ENCODE assay signal across 26 cellular contexts in genomic region chr3:111373861-111374260, GRCh38.
DNase-seq lines count a peak whose midpoint lies in the region; ATAC-seq and TF ChIP-seq lines count a peak whose summit lies in the region.
"Had no signal": no experiment of that assay in that cellular context is flagged by ENCODE, and none has a peak within 500 bp of the region (broad histone marks: within the 10 kb centered on the region; RNA-seq: fewer than 3 reads in every experiment).

No MANE protein-coding gene starts in this region.

- H3K36me3 Mint-ChIP-seq in Calu3 (ENCODE audit: insufficient read depth, unreplicated experiment): no peaks in the 10 kb centered on the region
- H3K36me3 Mint-ChIP-seq in osteocyte (ENCODE audit: unreplicated experiment): no peaks in the 10 kb centered on the region
- peaks cover 12% of the 10 kb centered on the region for H3K36me3 Mint-ChIP-seq in activated CD8-positive, alpha-beta memory T cell treated with anti-CD3 and anti-CD28 coated beads, Interleukin-2, amount 10 ng/mL, durations not matched to agents 7 days and 5 days
- H3K36me3 Mint-ChIP-seq: IgD-negative memory B cell had no signal

- no peak overlapping the region for H3K27ac Mint-ChIP-seq in Calu3 (ENCODE audit: unreplicated experiment)
- H3K27ac Mint-ChIP-seq in osteocyte (ENCODE audit: unreplicated experiment): no peak overlapping the region
- no peak overlapping the region for H3K27ac Mint-ChIP-seq in activated CD8-positive, alpha-beta memory T cell treated with anti-CD3 and anti-CD28 coated beads, Interleukin-2, amount 10 ng/mL, durations not matched to agents 7 days and 5 days
- H3K27ac Mint-ChIP-seq: activated CD4-positive, alpha-beta memory T cell treated with anti-CD3 and anti-CD28 coated beads, Interleukin-2, amount 10 ng/mL, durations not matched to agents 7 days and 5 days; activated naive CD8-positive, alpha-beta T cell treated with anti-CD3 and anti-CD28 coated beads, Interleukin-2, amount 10 ng/mL, durations not matched to agents 7 days and 5 days; IgD-negative memory B cell; natural killer cell; T-helper 17 cell had no signal

- H3K9me3 ChIP-seq in RWPE2 (ENCODE audit: severe bottlenecking): peaks cover 1% of the 10 kb centered on the region
- peaks cover 7% of the 10 kb centered on the region for H3K9me3 ChIP-seq in hepatocyte (ENCODE audit: low read depth)

- no peaks in the 10 kb centered on the region for H4K20me1 ChIP-seq in hepatocyte (ENCODE audit: insufficient read depth, poor library complexity, severe bottlenecking)

- H3K4me1 Mint-ChIP-seq in Calu3 (ENCODE audit: low read depth, unreplicated experiment) (peaks cover 10% of the 10 kb centered on the region), osteocyte (ENCODE audit: unreplicated experiment) (no peaks in the 10 kb centered on the region)
- H3K4me1 Mint-ChIP-seq in activated CD8-positive, alpha-beta memory T cell treated with anti-CD3 and anti-CD28 coated beads, Interleukin-2, amount 10 ng/mL, durations not matched to agents 7 days and 5 days: no peaks in the 10 kb centered on the region
- H3K4me1 Mint-ChIP-seq: activated CD4-positive, alpha-beta memory T cell treated with anti-CD3 and anti-CD28 coated beads, Interleukin-2, amount 10 ng/mL, durations not matched to agents 7 days and 5 days; activated naive CD8-positive, alpha-beta T cell treated with anti-CD3 and anti-CD28 coated beads, Interleukin-2, amount 10 ng/mL, durations not matched to agents 7 days and 5 days; IgD-negative memory B cell; natural killer cell; T-helper 17 cell had no signal

- BruUV-seq in Calu3 (replicated peaks; lab: Mats Ljungman, UMichigan): no TSS peak

- TF ChIP-seq CTCF in RWPE2 (IDR thresholded peaks at IDR 0.05; ENCODE audit: poor library complexity, severe bottlenecking): no peak
- TF ChIP-seq CTCF in foreskin fibroblast (IDR thresholded peaks at IDR 0.05; ENCODE audit: low read depth, low read length): no peak
- no peak for TF ChIP-seq CTCF in hepatocyte (IDR thresholded peaks at IDR 0.05; ENCODE audit: poor library complexity)
- no peak for TF ChIP-seq CTCF in Calu3 (IDR thresholded peaks at IDR 0.05; ENCODE audit: unreplicated experiment)
- TF ChIP-seq CTCF in osteocyte (IDR thresholded peaks at IDR 0.05): no peak

- no peak overlapping the region for H2AFZ ChIP-seq in hepatocyte

- H3K4me3 ChIP-seq in RWPE2 (ENCODE audit: severe bottlenecking) (no peak overlapping the region), foreskin fibroblast (ENCODE audit: low read depth in 1 of 2, low read length in 2 of 2) (no peak overlapping the region), hepatocyte (no peak overlapping the region)
- H3K4me3 ChIP-seq: body of pancreas, GM12878, smooth muscle cell, tibial nerve had no signal

- intact Hi-C loops in Calu3 (cut with micrococcal nuclease; ENCODE audit: unreplicated experiment): no loop called here

- H3K4me2 ChIP-seq in hepatocyte: no peak overlapping the region
- H3K4me2 ChIP-seq: smooth muscle cell had no signal

- H3K4me3 Mint-ChIP-seq in Calu3 (ENCODE audit: low read depth, unreplicated experiment) (no peak overlapping the region), osteocyte (ENCODE audit: unreplicated experiment) (no peak overlapping the region)
- H3K4me3 Mint-ChIP-seq in activated CD8-positive, alpha-beta memory T cell treated with anti-CD3 and anti-CD28 coated beads, Interleukin-2, amount 10 ng/mL, durations not matched to agents 7 days and 5 days: no peak overlapping the region
- H3K4me3 Mint-ChIP-seq: activated CD4-positive, alpha-beta memory T cell treated with anti-CD3 and anti-CD28 coated beads, Interleukin-2, amount 10 ng/mL, durations not matched to agents 7 days and 5 days; activated naive CD8-positive, alpha-beta T cell treated with anti-CD3 and anti-CD28 coated beads, Interleukin-2, amount 10 ng/mL, durations not matched to agents 7 days and 5 days; natural killer cell; T-helper 17 cell had no signal

- DNase-seq in 8988T (peak; percentile 4), GM04503 (ENCODE audit: low read depth) (peak; percentile 16), RWPE2 (ENCODE audit: low spot score) (no peak), foreskin fibroblast (peak; percentile 49 to 66), hepatocyte (ENCODE audit: low spot score) (no peak), Calu3 (no peak), osteocyte (ENCODE audit: extremely low spot score, unreplicated experiment) (no peak)
- DNase-seq in activated CD8-positive, alpha-beta memory T cell treated with anti-CD3 and anti-CD28 coated beads, Interleukin-2, amount 10 ng/mL, durations not matched to agents 7 days and 5 days: no peak
- DNase-seq: activated CD4-positive, alpha-beta memory T cell treated with anti-CD3 and anti-CD28 coated beads, Interleukin-2, amount 10 ng/mL, durations not matched to agents 7 days and 5 days; activated CD4-positive, CD25-positive, alpha-beta regulatory T cell treated with anti-CD3 and anti-CD28 coated beads, Interleukin-2, amount 50 U/mL, for 72 hours; activated effector memory CD4-positive, alpha-beta T cell treated with anti-CD3 and anti-CD28 coated beads, Interleukin-2, amount 50 U/mL, for 16 hours; activated naive CD8-positive, alpha-beta T cell treated with anti-CD3 and anti-CD28 coated beads, Interleukin-2, amount 10 ng/mL, durations not matched to agents 7 days and 5 days; body of pancreas; COR-L47; DMS79; midbrain; natural killer cell; NCI-H1092 treated with DMSO at 0.1 percent for 48 hours; NCI-H1930; NCI-H2227 treated with DMSO at 0.1 percent for 48 hours; NCI-H748 treated with DMSO at 0.1 percent for 48 hours; T-helper 17 cell had no signal

- no peaks in the 10 kb centered on the region for H3K9me2 ChIP-seq in hepatocyte (replicated peaks; ENCODE audit: insufficient read depth)

- H3K27me3 Mint-ChIP-seq in Calu3 (ENCODE audit: unreplicated experiment) (no peaks in the 10 kb centered on the region), osteocyte (ENCODE audit: unreplicated experiment) (peaks cover 42% of the 10 kb centered on the region)
- H3K27me3 Mint-ChIP-seq in activated CD8-positive, alpha-beta memory T cell treated with anti-CD3 and anti-CD28 coated beads, Interleukin-2, amount 10 ng/mL, durations not matched to agents 7 days and 5 days: no peaks in the 10 kb centered on the region
- H3K27me3 Mint-ChIP-seq: activated CD4-positive, alpha-beta memory T cell treated with anti-CD3 and anti-CD28 coated beads, Interleukin-2, amount 10 ng/mL, durations not matched to agents 7 days and 5 days; activated naive CD8-positive, alpha-beta T cell treated with anti-CD3 and anti-CD28 coated beads, Interleukin-2, amount 10 ng/mL, durations not matched to agents 7 days and 5 days; T-helper 17 cell had no signal

- H3K9me3 Mint-ChIP-seq in Calu3 (ENCODE audit: low read depth, unreplicated experiment) (no peaks in the 10 kb centered on the region), osteocyte (ENCODE audit: unreplicated experiment) (peaks cover 45% of the 10 kb centered on the region)
- peaks cover 19% of the 10 kb centered on the region for H3K9me3 Mint-ChIP-seq in activated CD8-positive, alpha-beta memory T cell treated with anti-CD3 and anti-CD28 coated beads, Interleukin-2, amount 10 ng/mL, durations not matched to agents 7 days and 5 days (ENCODE audit: low read depth)

- CTCF ChIA-PET in Calu3 (lab: Charles Lee): no interaction called here
- CTCF ChIA-PET in activated CD8-positive, alpha-beta memory T cell treated with anti-CD3 and anti-CD28 coated beads, Interleukin-2, amount 10 ng/mL, durations not matched to agents 7 days and 5 days (lab: Charles Lee): no interaction called here

- no peaks in the 10 kb centered on the region for H3K79me2 ChIP-seq in hepatocyte

- ATAC-seq in RWPE2 (ENCODE audit: low read depth): peak; percentile 25; the same call in 1 of the 3 replicates
- no peak for ATAC-seq in activated CD8-positive, alpha-beta memory T cell treated with anti-CD3 and anti-CD28 coated beads, Interleukin-2, amount 10 ng/mL, durations not matched to agents 7 days and 5 days
- ATAC-seq: body of pancreas, GM12878, natural killer cell, T-helper 17 cell had no signal

- no peaks in the 10 kb centered on the region for H3K27me3 ChIP-seq in RWPE2 (ENCODE audit: insufficient read depth, poor library complexity, severe bottlenecking)
- H3K27me3 ChIP-seq in hepatocyte: no peaks in the 10 kb centered on the region
- H3K27me3 ChIP-seq: body of pancreas, tibial nerve had no signal

- H3K36me3 ChIP-seq in RWPE2 (ENCODE audit: low read depth) (no peaks in the 10 kb centered on the region), hepatocyte (replicated peaks; ENCODE audit: insufficient read depth, low read depth) (no peaks in the 10 kb centered on the region)
- H3K36me3 ChIP-seq: tibial nerve had no signal

- no peaks in the 10 kb centered on the region for H3K4me1 ChIP-seq in RWPE2 (ENCODE audit: insufficient read depth, poor library complexity, severe bottlenecking)
- no peaks in the 10 kb centered on the region for H3K4me1 ChIP-seq in hepatocyte (ENCODE audit: insufficient read depth)
- H3K4me1 ChIP-seq: body of pancreas, tibial nerve had no signal

- H3K27ac ChIP-seq in RWPE2 (ENCODE audit: poor library complexity, severe bottlenecking) (no peak overlapping the region), hepatocyte (no peak overlapping the region)
- H3K27ac ChIP-seq: body of pancreas, tibial nerve had no signal

Comparison
In these comparisons a context has a peak if more than half of its experiments do, and no peak if none do; other contexts are left out.
1. DNase-seq: peak in 8988T (single experiment), GM04503 (single experiment) and foreskin fibroblast (2 of 2); none in RWPE2 (single experiment), hepatocyte (single experiment), Calu3 (single experiment), osteocyte (single experiment) and activated CD8-positive, alpha-beta memory T cell treated with anti-CD3 and anti-CD28 coated beads, Interleukin-2, amount 10 ng/mL, durations not matched to agents 7 days and 5 days (single experiment).